ENCODE assay signal across 25 cellular contexts in genomic region chr6:11812439-11812838, GRCh38.
"Had no signal": no experiment of that assay in that cellular context is flagged by ENCODE, and none has a peak within 500 bp of the region (broad histone marks: within the 10 kb centered on the region; RNA-seq: fewer than 3 reads in every experiment).

No MANE protein-coding gene starts in this region.

- ATAC-seq: activated T-cell treated with anti-CD3 and anti-CD28 coated beads, Interleukin-2, amount 50 U/mL, for 72 hours had no signal

- H3K4me3 ChIP-seq: ascending aorta, breast epithelium, cardiac muscle cell, colonic mucosa, esophagus squamous epithelium had no signal

- H3K27ac ChIP-seq: ascending aorta, breast epithelium, cardiac muscle cell, colonic mucosa, epithelial cell of prostate, esophagus squamous epithelium had no signal

- H3K36me3 ChIP-seq: ascending aorta, breast epithelium, cardiac muscle cell, colonic mucosa, esophagus squamous epithelium had no signal

- H3K27me3 ChIP-seq: ascending aorta, breast epithelium, colonic mucosa, esophagus squamous epithelium had no signal

- DNase-seq: activated CD4-positive, alpha-beta memory T cell treated with anti-CD3 and anti-CD28 coated beads, Interleukin-2, amount 10 ng/mL, durations not matched to agents 7 days and 5 days; activated CD4-positive, alpha-beta T cell treated with anti-CD3 and anti-CD28 coated beads for 1 hour; activated CD4-positive, alpha-beta T cell treated with anti-CD3 and anti-CD28 coated beads for 4 hours; activated CD4-positive, alpha-beta T cell treated with anti-CD3 and anti-CD28 coated beads, Interleukin-2, amount 10 ng/mL, durations not matched to agents 7 days and 5 days; activated CD4-positive, alpha-beta T cell treated with anti-CD3 and anti-CD28 coated beads, Interleukin-2, amount 50 U/mL, for 4 hours; activated CD4-positive, CD25-positive, alpha-beta regulatory T cell; activated CD8-positive, alpha-beta memory T cell treated with anti-CD3 and anti-CD28 coated beads, Interleukin-2, amount 50 U/mL, for 48 hours; activated gamma-delta T cell; activated naive CD4-positive, alpha-beta T cell; activated naive CD4-positive, alpha-beta T cell treated with anti-CD3 and anti-CD28 coated beads, Interleukin-2, amount 10 ng/mL, durations not matched to agents 7 days and 5 days; activated naive CD8-positive, alpha-beta T cell treated with anti-CD3 and anti-CD28 coated beads, Interleukin-2, amount 10 ng/mL, durations not matched to agents 7 days and 5 days; activated T-cell treated with anti-CD3 and anti-CD28 coated beads for 4 hours; activated T-cell treated with anti-CD3 and anti-CD28 coated beads, Interleukin-2, amount 50 U/mL, for 24 hours; activated T-cell treated with anti-CD3 and anti-CD28 coated beads, Interleukin-2, amount 50 U/mL, for 72 hours; central memory CD4-positive, alpha-beta T cell; cerebellar nuclear complex; colonic mucosa; effector CD8-positive, alpha-beta T cell; esophagus squamous epithelium; head of caudate nucleus; hippocampal formation had no signal

- H3K4me1 ChIP-seq: colonic mucosa had no signal

- H3K9me3 ChIP-seq: ascending aorta, breast epithelium, colonic mucosa, esophagus squamous epithelium had no signal
